In the genomic region with DNA sequence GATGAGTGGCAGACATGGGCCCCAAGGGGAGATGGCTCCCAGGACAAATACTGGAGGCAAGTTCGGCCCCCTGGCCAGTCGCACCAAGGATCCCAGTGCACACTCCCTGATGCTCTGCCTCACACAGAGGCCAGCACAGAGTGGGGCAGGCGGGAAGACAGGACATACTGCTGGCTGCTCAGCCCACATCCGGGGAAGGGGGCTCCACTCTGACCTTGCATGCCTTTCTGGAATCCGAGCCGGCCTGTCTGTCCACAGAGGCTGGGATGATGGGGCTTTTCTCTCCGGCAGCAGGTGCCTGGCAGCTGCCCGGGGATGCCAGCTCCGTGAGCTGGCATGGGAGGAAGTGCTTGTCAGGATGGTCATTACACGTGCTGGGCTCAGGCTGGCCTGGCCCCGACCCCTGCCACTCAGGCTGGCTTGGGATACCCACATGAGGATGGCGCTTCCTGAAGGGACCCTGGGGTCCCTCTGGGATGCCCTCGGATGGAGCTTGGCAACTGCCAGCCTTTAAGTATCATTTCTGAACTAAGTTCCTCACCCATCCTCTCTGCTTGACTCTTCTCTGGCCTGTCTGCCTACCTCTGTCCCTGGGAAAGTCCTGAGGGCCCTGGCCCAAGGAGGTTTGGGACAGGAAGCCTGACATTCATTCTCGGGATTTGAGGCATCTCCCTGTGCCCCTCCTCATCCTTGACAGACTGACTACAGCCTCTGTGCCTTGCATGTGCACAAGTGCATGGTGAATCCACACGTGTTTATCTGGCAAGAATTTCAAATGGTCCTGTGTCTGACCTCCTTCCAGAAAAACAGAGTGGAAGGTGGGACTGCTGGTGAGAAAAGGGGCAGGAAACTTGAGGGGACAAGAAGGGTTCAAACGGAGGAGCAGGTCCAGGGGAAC, we compare ENCODE assay signal across 2 cellular contexts.
A peak's percentile ranks its signal among the peaks of the same experiment; 100 is the strongest.
TF ChIP-seq lines count a peak whose summit lies in the region.

No MANE protein-coding gene starts in this region.

TF ChIP-seq in HepG2, 621 proteins besides CTCF, POLR2A, EP300 and RAD21 (continues in another document):
- TF ChIP-seq HDAC1 (CRISPR knock-in tag; IDR thresholded peaks at IDR 0.05) (no peak), POLR2AphosphoS2 (IDR thresholded peaks at IDR 0.05; ENCODE audit: low read depth, low read length) (no peak), POLR2AphosphoS5 (IDR thresholded peaks at IDR 0.05; ENCODE audit: low read depth, low read length) (no peak), PTBP1 (IDR thresholded peaks at IDR 0.05; ENCODE audit: low read depth, low read length, poor library complexity, severe bottlenecking) (no peak), ATAD3A (CRISPR knock-in tag; IDR thresholded peaks at IDR 0.05) (no peak), ZNF614 (CRISPR knock-in tag; IDR thresholded peaks at IDR 0.05; ENCODE audit: borderline replicate concordance) (no peak), ELF4 (CRISPR knock-in tag; IDR thresholded peaks at IDR 0.05; ENCODE audit: borderline replicate concordance) (no peak), ZNF816 (CRISPR knock-in tag; IDR thresholded peaks at IDR 0.05; ENCODE audit: borderline replicate concordance) (no peak), ZMAT3 (CRISPR knock-in tag; conservative IDR thresholded peaks at IDR 0.05) (no peak), ZFP36L2 (CRISPR knock-in tag; IDR thresholded peaks at IDR 0.05) (no peak), ZNF609 (CRISPR knock-in tag; IDR thresholded peaks at IDR 0.05; ENCODE audit: borderline replicate concordance) (no peak), NFE2 (CRISPR knock-in tag; IDR thresholded peaks at IDR 0.05) (no peak)
- TF ChIP-seq, protein P1, sequence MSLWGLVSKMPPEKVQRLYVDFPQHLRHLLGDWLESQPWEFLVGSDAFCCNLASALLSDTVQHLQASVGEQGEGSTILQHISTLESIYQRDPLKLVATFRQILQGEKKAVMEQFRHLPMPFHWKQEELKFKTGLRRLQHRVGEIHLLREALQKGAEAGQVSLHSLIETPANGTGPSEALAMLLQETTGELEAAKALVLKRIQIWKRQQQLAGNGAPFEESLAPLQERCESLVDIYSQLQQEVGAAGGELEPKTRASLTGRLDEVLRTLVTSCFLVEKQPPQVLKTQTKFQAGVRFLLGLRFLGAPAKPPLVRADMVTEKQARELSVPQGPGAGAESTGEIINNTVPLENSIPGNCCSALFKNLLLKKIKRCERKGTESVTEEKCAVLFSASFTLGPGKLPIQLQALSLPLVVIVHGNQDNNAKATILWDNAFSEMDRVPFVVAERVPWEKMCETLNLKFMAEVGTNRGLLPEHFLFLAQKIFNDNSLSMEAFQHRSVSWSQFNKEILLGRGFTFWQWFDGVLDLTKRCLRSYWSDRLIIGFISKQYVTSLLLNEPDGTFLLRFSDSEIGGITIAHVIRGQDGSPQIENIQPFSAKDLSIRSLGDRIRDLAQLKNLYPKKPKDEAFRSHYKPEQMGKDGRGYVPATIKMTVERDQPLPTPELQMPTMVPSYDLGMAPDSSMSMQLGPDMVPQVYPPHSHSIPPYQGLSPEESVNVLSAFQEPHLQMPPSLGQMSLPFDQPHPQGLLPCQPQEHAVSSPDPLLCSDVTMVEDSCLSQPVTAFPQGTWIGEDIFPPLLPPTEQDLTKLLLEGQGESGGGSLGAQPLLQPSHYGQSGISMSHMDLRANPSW (CRISPR knock-in tag; IDR thresholded peaks at IDR 0.05; ENCODE audit: borderline replicate concordance), result no peak

TF ChIP-seq in K562, 482 proteins besides CTCF, POLR2A, EP300 and RAD21:
- TF ChIP-seq AFF1 (IDR thresholded peaks at IDR 0.05; ENCODE audit: low read depth in 1 of 2, partially characterized antibody in 2 of 2) (no peak), POLR2G (IDR thresholded peaks at IDR 0.05; ENCODE audit: low read depth, low read length) (0 out of 2 replicates have a peak, but pooled peaks have one; percentile 31)
